In the genomic region with DNA sequence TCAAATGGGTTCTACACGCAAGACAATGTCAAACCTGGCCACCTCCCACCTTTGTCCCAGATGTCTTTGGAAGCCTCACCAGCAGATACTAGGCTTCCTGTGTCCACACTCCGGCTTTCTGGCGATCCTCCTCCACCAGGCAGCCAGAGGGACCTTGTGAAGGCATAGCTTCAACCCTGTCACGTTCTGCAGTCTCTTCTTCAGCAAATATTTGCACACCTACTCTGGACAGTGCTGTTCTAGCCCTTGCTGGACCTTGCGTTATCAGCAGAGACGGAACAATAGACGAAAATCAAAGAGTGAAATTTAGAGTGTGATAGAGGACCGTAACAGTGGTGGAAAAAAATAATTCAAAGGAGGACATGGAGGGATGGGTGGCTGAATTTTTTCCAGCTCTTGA, we compare ENCODE assay signal across 1 cellular context.
TF ChIP-seq lines count a peak whose summit lies in the region.

No MANE protein-coding gene starts in this region.

TF ChIP-seq in H1, 55 proteins besides CTCF, POLR2A, EP300 and RAD21:
- no peak for TF ChIP-seq NANOG (IDR thresholded peaks at IDR 0.05; ENCODE audit: insufficient read depth, low read depth, low read length, poor library complexity, severe bottlenecking)
- TF ChIP-seq HDAC6 (IDR thresholded peaks at IDR 0.05; ENCODE audit: low read depth, low read length), result no peak
- TF ChIP-seq YY1 (IDR thresholded peaks at IDR 0.05; ENCODE audit: low read depth, low read length), result no peak
- TF ChIP-seq GTF2F1 (IDR thresholded peaks at IDR 0.05; ENCODE audit: borderline replicate concordance, low read depth, low read length), result no peak
- no peak for TF ChIP-seq CHD1 (IDR thresholded peaks at IDR 0.05; ENCODE audit: low read depth, low read length)
- no peak for TF ChIP-seq JUND (IDR thresholded peaks at IDR 0.05; ENCODE audit: low read length)
- no peak for TF ChIP-seq CTBP2 (IDR thresholded peaks at IDR 0.05; ENCODE audit: borderline replicate concordance, insufficient read depth, insufficient read length, low read length)
- no peak for TF ChIP-seq ASH2L (IDR thresholded peaks at IDR 0.05; ENCODE audit: low read length)
- TF ChIP-seq SP2 (IDR thresholded peaks at IDR 0.05; ENCODE audit: low read length), result no peak
- no peak for TF ChIP-seq JUN (IDR thresholded peaks at IDR 0.05; ENCODE audit: low read depth, low read length)
- no peak for TF ChIP-seq BRCA1 (IDR thresholded peaks at IDR 0.05; ENCODE audit: low read depth, low read length)
- no peak for TF ChIP-seq RBBP5 (IDR thresholded peaks at IDR 0.05; ENCODE audit: borderline replicate concordance, low read depth, low read length)
- no peak for TF ChIP-seq TCF12 (IDR thresholded peaks at IDR 0.05; ENCODE audit: low read depth, low read length)
- TF ChIP-seq CBX8 (IDR thresholded peaks at IDR 0.05; ENCODE audit: borderline replicate concordance, low read depth, low read length), result no peak
- no peak for TF ChIP-seq SAP30 (IDR thresholded peaks at IDR 0.05; ENCODE audit: insufficient read depth, insufficient replicate concordance, low read length)
- no peak for TF ChIP-seq ZNF274 (IDR thresholded peaks at IDR 0.05; ENCODE audit: borderline replicate concordance, extremely low read depth, low read length)
- no peak for TF ChIP-seq BCL11A (IDR thresholded peaks at IDR 0.05; ENCODE audit: low read depth in 2 of 2, low read length in 2 of 2)
- no peak for TF ChIP-seq POU5F1 (IDR thresholded peaks at IDR 0.05; ENCODE audit: low read depth, low read length)
- TF ChIP-seq EZH2 (IDR thresholded peaks at IDR 0.05; ENCODE audit: low read depth, low read length, severe bottlenecking), result no peak
